9 cellular contexts compared by ENCODE assay signal in genomic region chr19:53328967-53329366, GRCh38. TPM values are rescaled to one million over a fixed set of nuclear protein-coding genes. Genes with fewer than 3 reads are reported as not detected.
DNase-seq lines count a peak whose midpoint lies in the region; ATAC-seq and TF ChIP-seq lines count a peak whose summit lies in the region.
"Had no signal": no experiment of that assay in that cellular context is flagged by ENCODE, and none has a peak within 500 bp of the region (broad histone marks: within the 10 kb centered on the region; RNA-seq: fewer than 3 reads in every experiment).

No MANE protein-coding gene starts in this region.

- H3K27me3 Mint-ChIP-seq in activated T-cell treated with anti-CD3 and anti-CD28 coated beads, Interleukin-2, amount 50 U/mL, for 24 hours: peaks cover 45% of the 10 kb centered on the region

- TF ChIP-seq CTCF in thyroid gland (IDR thresholded peaks at IDR 0.05): no peak
- TF ChIP-seq CTCF in A673 (conservative IDR thresholded peaks at IDR 0.05; ENCODE audit: low read depth, low read length): no peak

- H3K9me3 ChIP-seq in thyroid gland: no peaks in the 10 kb centered on the region
- peaks cover 15% of the 10 kb centered on the region for H3K9me3 ChIP-seq in A673 (ENCODE audit: low read depth, low read length, poor library complexity, severe bottlenecking)

- H3K27me3 ChIP-seq in thyroid gland: no peaks in the 10 kb centered on the region
- H3K27me3 ChIP-seq in A673 (replicated peaks; ENCODE audit: insufficient read depth, low read depth, low read length, poor library complexity): no peaks in the 10 kb centered on the region
- H3K27me3 ChIP-seq: BLaER1 treated with 17β-estradiol and CSF1 and Interleukin-3, amounts not matched to agents 10 nM and 100 nM had no signal

- WGBS in thyroid gland, 2 donors: 14 to 27% methylated on average over 19 to 24 of the region's 24 CpGs

- peaks cover 12% of the 10 kb centered on the region for H3K4me1 Mint-ChIP-seq in activated T-cell treated with anti-CD3 and anti-CD28 coated beads, Interleukin-2, amount 50 U/mL, for 24 hours (ENCODE audit: low read depth)

- intact Hi-C loops in thyroid gland (cut with DNase I) (no loop called here), A673 (cut with micrococcal nuclease; ENCODE audit: unreplicated experiment) (no loop called here)

- no peak for TF ChIP-seq POLR2A in thyroid gland (IDR thresholded peaks at IDR 0.05)

- no peak overlapping the region for H3K27ac ChIP-seq in thyroid gland
- H3K27ac ChIP-seq in A673 (ENCODE audit: low read depth, low read length, poor library complexity, severe bottlenecking): no peak overlapping the region
- H3K27ac ChIP-seq: BLaER1 treated with 17β-estradiol and CSF1 and Interleukin-3, amounts not matched to agents 10 nM and 100 nM had no signal

- H3K9me3 Mint-ChIP-seq in activated T-cell treated with anti-CD3 and anti-CD28 coated beads, Interleukin-2, amount 50 U/mL, for 24 hours: peaks cover 48% of the 10 kb centered on the region

- H3K36me3 Mint-ChIP-seq in activated T-cell treated with anti-CD3 and anti-CD28 coated beads, Interleukin-2, amount 50 U/mL, for 24 hours (ENCODE audit: low read depth): peaks cover 36% of the 10 kb centered on the region

- CTCF ChIA-PET in A673 (lab: Charles Lee): no interaction called here

- H3K4me3 Mint-ChIP-seq in activated T-cell treated with anti-CD3 and anti-CD28 coated beads, Interleukin-2, amount 50 U/mL, for 24 hours: peak overlapping the region; percentile 48

- no peaks in the 10 kb centered on the region for H3K4me1 ChIP-seq in thyroid gland
- H3K4me1 ChIP-seq in A673 (ENCODE audit: insufficient read depth, low read length, poor library complexity, severe bottlenecking): no peaks in the 10 kb centered on the region

- H3K36me3 ChIP-seq in thyroid gland (no peaks in the 10 kb centered on the region), A673 (ENCODE audit: insufficient read depth, low read length, poor library complexity, severe bottlenecking) (no peaks in the 10 kb centered on the region)
- H3K36me3 ChIP-seq: BLaER1 treated with 17β-estradiol and CSF1 and Interleukin-3, amounts not matched to agents 10 nM and 100 nM had no signal

- H3K27ac Mint-ChIP-seq in activated T-cell treated with anti-CD3 and anti-CD28 coated beads, Interleukin-2, amount 50 U/mL, for 24 hours: no peak overlapping the region

- DNase-seq in activated T-cell treated with anti-CD3 and anti-CD28 coated beads, Interleukin-2, amount 50 U/mL, for 24 hours: peak; percentile 48
- DNase-seq in activated T-cell treated with anti-CD3 and anti-CD28 coated beads for 4 hours: no peak
- DNase-seq in amniotic epithelial cell (ENCODE audit: low read depth): peak; percentile 6
- DNase-seq in iPS-NIHi7 (ENCODE audit: extremely low spot score): peak; percentile 68
- peak; percentile 19 to 47 for DNase-seq in thyroid gland
- DNase-seq in A673 (ENCODE audit: low spot score): no peak
- DNase-seq in GM19240 (ENCODE audit: insufficient read length, low spot score): no peak

- BruUV-seq in A673 (replicated peaks; lab: Mats Ljungman, UMichigan): no TSS peak

- ATAC-seq in HG02798 (IDR thresholded peaks at IDR 0.05; ENCODE audit: poor library complexity, unreplicated experiment): no peak

- H3K4me3 ChIP-seq in thyroid gland (replicated peaks in 1 of 3) (no peak overlapping the region), A673 (ENCODE audit: low read depth, low read length, poor library complexity, severe bottlenecking) (no peak overlapping the region)
- H3K4me3 ChIP-seq: BLaER1 treated with 17β-estradiol and CSF1 and Interleukin-3, amounts not matched to agents 10 nM and 100 nM had no signal

- POLR2A ChIA-PET in A673 (lab: Charles Lee; ENCODE audit: low non-redundant PET): no interaction called here

RNA-seq across cellular contexts. Expression of gene ZNF845, which starts 4.6 kb away (rescaled TPM):
- 10 to 100 TPM in 1 of 4 donors, 1 to 10 TPM in 3; 6.2 to 10.5 (median 8.8) TPM for total RNA-seq in thyroid gland
- 7.7 and 8.6 TPM in 2 replicates for total RNA-seq in A673 (2021)

RNA-seq across cellular contexts. Expression of gene ZNF525, which starts 36.5 kb away (rescaled TPM):
- total RNA-seq in thyroid gland (10 to 100 TPM in 3 of 4 donors, 1 to 10 TPM in 1; 9.6 to 12.1 (median 11.6) TPM), A673 (2021) (8.7 and 9.2 TPM in 2 replicates)

Comparison
In these comparisons a context has a peak if more than half of its experiments do, and no peak if none do; other contexts are left out.
1. DNase-seq: peak in activated T-cell treated with anti-CD3 and anti-CD28 coated beads, Interleukin-2, amount 50 U/mL, for 24 hours (single experiment), amniotic epithelial cell (single experiment), iPS-NIHi7 (single experiment) and thyroid gland (2 of 2); none in activated T-cell treated with anti-CD3 and anti-CD28 coated beads for 4 hours (single experiment), A673 (single experiment) and GM19240 (single experiment).